Comparison of ENCODE assay signal across 9 cellular contexts in the genomic region with DNA sequence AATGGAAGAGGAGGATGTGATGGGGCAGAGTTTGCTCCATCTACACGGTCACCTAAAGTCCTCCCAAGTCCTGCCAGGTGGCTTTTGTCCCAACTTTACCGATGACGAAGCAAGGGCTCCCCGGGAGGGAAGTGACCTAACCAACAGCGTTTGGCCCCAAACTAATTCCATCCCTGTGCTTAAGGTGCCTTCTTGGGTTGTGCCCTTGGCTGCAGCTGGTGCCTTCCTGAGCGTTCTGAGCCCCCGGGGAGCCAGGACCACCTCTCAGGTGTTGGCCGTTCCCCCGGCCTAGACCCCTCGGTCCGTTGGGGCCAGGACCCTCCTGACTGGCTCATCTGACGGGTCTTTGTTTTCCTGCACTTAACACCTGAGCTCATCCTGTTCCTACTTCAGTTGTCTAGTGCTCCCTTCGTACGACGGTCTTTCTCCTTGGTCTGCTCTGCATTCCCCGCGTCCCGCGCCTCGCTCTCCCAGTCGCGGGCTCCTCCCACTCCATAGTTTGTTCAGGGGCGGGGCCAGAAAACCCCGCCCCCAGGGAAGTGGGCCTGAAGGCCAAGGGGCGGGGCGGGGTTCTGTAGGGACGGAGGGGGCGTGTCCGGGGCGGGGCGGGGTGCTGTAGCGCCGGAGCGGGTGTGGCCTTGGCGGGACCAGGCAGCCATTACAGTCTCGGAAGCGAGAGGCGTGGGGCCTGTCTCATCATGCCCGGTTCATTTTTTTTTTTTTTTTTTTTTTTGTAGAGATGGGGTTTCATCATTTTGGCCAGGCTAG. TPM values are rescaled to one million over a fixed set of nuclear protein-coding genes. Genes with fewer than 3 reads are reported as not detected.
DNase-seq lines count a peak whose midpoint lies in the region; ATAC-seq, FAIRE-seq and TF ChIP-seq lines count a peak whose summit lies in the region.
"Had no signal": no experiment of that assay in that cellular context is flagged by ENCODE, and none has a peak within 500 bp of the region (broad histone marks: within the 10 kb centered on the region; RNA-seq: fewer than 3 reads in every experiment).

No MANE protein-coding gene starts in this region.

- DNase-seq in G401 (ENCODE audit: low spot score) (peak; percentile 65), NCI-H446 treated with DMSO at 0.1 percent for 48 hours (lab: John Stamatoyannopoulos, UW) (peak; percentile 75), coronary artery (ENCODE audit: low spot score) (no peak), HepG2 (ENCODE audit: low spot score) (peak; percentile 81), WERI-Rb-1 (no peak)
- DNase-seq in activated CD4-positive, alpha-beta T cell treated with anti-CD3 and anti-CD28 coated beads, Interleukin-2, amount 10 ng/mL, durations not matched to agents 7 days and 5 days, result peak; percentile 94
- peak; percentile 90 to 96 for DNase-seq in stimulated activated CD4-positive, alpha-beta T cell treated with anti-CD3 and anti-CD28 coated beads, Interleukin-4, amount 100 ng/mL, for 4 hours

- 6% methylated on average over 31 of the region's 39 CpGs for WGBS in HepG2 (ENCODE audit: low lambda C conversion rate)

- no peaks in the 10 kb centered on the region for H3K36me3 ChIP-seq in HepG2 (replicated peaks in 1 of 2; ENCODE audit: control insufficient read depth in 1 of 2, insufficient read depth in 2 of 2, low read length in 2 of 2)
- H3K36me3 ChIP-seq in WERI-Rb-1, result no peaks in the 10 kb centered on the region

- H3K9me3 ChIP-seq in HepG2 (ENCODE audit: low read length) (no peaks in the 10 kb centered on the region), WERI-Rb-1 (ENCODE audit: severe bottlenecking) (no peaks in the 10 kb centered on the region)

- TF ChIP-seq EP300 in HepG2 (IDR thresholded peaks at IDR 0.05; ENCODE audit: low read depth in 2 of 2, low read length in 2 of 2) (no peak), HepG2 (CRISPR knock-in tag; IDR thresholded peaks at IDR 0.05; ENCODE audit: borderline replicate concordance) (no peak)

- intact Hi-C loops in HepG2 (cut with micrococcal nuclease; ENCODE audit: unreplicated experiment), result loop anchor here (2.0 to 5.0 kb wide), 2 partner anchors 32 to 41 kb away; no protein-coding TSS in a partner anchor

- peaks cover 0 to 13% of the 10 kb centered on the region in 2 experiments; a peak in 2 of 5 replicates for H3K27me3 ChIP-seq in HepG2 (ENCODE audit: control insufficient read depth in 1 of 2, insufficient read depth in 2 of 2, low read length in 2 of 2)
- no peaks in the 10 kb centered on the region for H3K27me3 ChIP-seq in WERI-Rb-1 (ENCODE audit: insufficient read depth, low read depth, severe bottlenecking)

- H3K4me3 Mint-ChIP-seq in activated CD4-positive, alpha-beta T cell treated with anti-CD3 and anti-CD28 coated beads, Interleukin-2, amount 10 ng/mL, durations not matched to agents 7 days and 5 days, result peak overlapping the region; percentile 84

- POLR2A ChIA-PET in activated CD4-positive, alpha-beta T cell treated with anti-CD3 and anti-CD28 coated beads, Interleukin-2, amount 10 ng/mL, durations not matched to agents 7 days and 5 days (lab: Charles Lee), result interaction anchor here (0.6 to 1.3 kb wide), 2 partner anchors 25 to 30 kb away, joined by 3 read pairs; no protein-coding TSS in a partner anchor
- POLR2A ChIA-PET in HepG2 (lab: Yijun Ruan, JAX), result interaction anchor here (2.8 to 2.9 kb wide), 2 partner anchors 12 to 50 kb away, joined by 6 to 17 read pairs; no protein-coding TSS in a partner anchor

- peak overlapping the region; percentile 91 for H3K27ac Mint-ChIP-seq in activated CD4-positive, alpha-beta T cell treated with anti-CD3 and anti-CD28 coated beads, Interleukin-2, amount 10 ng/mL, durations not matched to agents 7 days and 5 days

- BruUV-seq in HepG2 (replicated peaks; lab: Mats Ljungman, UMichigan), result no TSS peak

- H3K9ac ChIP-seq in HepG2 (ENCODE audit: insufficient read depth, low read depth, low read length), result 0 out of 2 replicates have a peak overlapping the region, but pooled peaks have one; percentile 23

- H3K4me2 ChIP-seq in HepG2 (ENCODE audit: low read depth, low read length), result peak overlapping the region; percentile 86

- no peaks in the 10 kb centered on the region for H3K36me3 Mint-ChIP-seq in activated CD4-positive, alpha-beta T cell treated with anti-CD3 and anti-CD28 coated beads, Interleukin-2, amount 10 ng/mL, durations not matched to agents 7 days and 5 days (ENCODE audit: low read depth)

- CTCF ChIA-PET in activated CD4-positive, alpha-beta T cell treated with anti-CD3 and anti-CD28 coated beads, Interleukin-2, amount 10 ng/mL, durations not matched to agents 7 days and 5 days (lab: Charles Lee), result interaction anchor here (1.1 to 6.2 kb wide), 7 partner anchors 11 to 41 kb away, joined by 3 to 38 read pairs (median 9); no protein-coding TSS in a partner anchor
- CTCF ChIA-PET in HepG2 (lab: Yijun Ruan, JAX; ENCODE audit: low intra/inter-chr PET ratio, low total read pairs), result interaction anchor here (1.4 kb wide), 1 partner anchor 13 kb away, joined by 4 read pairs; no protein-coding TSS in a partner anchor

- in situ Hi-C loops in G401 (cut with HindIII; ENCODE audit: low sequenced_read_pairs) (no loop called here), HepG2 (cut with HindIII; ENCODE audit: extremely low pct_ligation_motif_present, low pct_unique_long_range_greater_than_20kb) (no loop called here)

- FAIRE-seq in HepG2 (lab: Jason Lieb, UNC), result no peak

- H3K4me3 ChIP-seq in coronary artery (peak overlapping the region; percentile 51), HepG2 (replicated peaks in 1 of 3; ENCODE audit: insufficient read depth in 1 of 3, low read depth in 2 of 3, low read length in 3 of 3) (peak overlapping the region in 2 of 3 experiments; percentile 5 to 62; a peak in 2 of 6 replicates), WERI-Rb-1 (ENCODE audit: low read depth, low read length) (no peak overlapping the region)

- TF ChIP-seq POLR2A in HepG2 (IDR thresholded peaks at IDR 0.05; ENCODE audit: insufficient read depth in 1 of 2, low read depth in 2 of 2, low read length in 2 of 2), result peak in 1 of 2 experiments; percentile 58; a peak in 1 of 4 replicates

- peak; percentile 68 for ATAC-seq in HG02885 (IDR thresholded peaks at IDR 0.05; ENCODE audit: poor library complexity, unreplicated experiment)
- peak; percentile 75 for ATAC-seq in HepG2

- H4K20me1 ChIP-seq in HepG2 (ENCODE audit: insufficient read depth, low read length), result no peaks in the 10 kb centered on the region

- H2AFZ ChIP-seq in HepG2 (ENCODE audit: low read length), result peak overlapping the region; percentile 87

- no peaks in the 10 kb centered on the region for H3K79me2 ChIP-seq in HepG2 (ENCODE audit: insufficient read depth, low read length)

- TF ChIP-seq RAD21 in HepG2 (CRISPR knock-in tag; IDR thresholded peaks at IDR 0.05), result no peak

- H3K4me1 Mint-ChIP-seq in activated CD4-positive, alpha-beta T cell treated with anti-CD3 and anti-CD28 coated beads, Interleukin-2, amount 10 ng/mL, durations not matched to agents 7 days and 5 days, result peaks cover 71% of the 10 kb centered on the region

- no peak for TF ChIP-seq CTCF in coronary artery (IDR thresholded peaks at IDR 0.05)
- no peak for TF ChIP-seq CTCF in HepG2 (CRISPR knock-in tag; IDR thresholded peaks at IDR 0.05)
- no peak for TF ChIP-seq CTCF in WERI-Rb-1 (IDR thresholded peaks at IDR 0.05; ENCODE audit: low read depth, low read length)

- peak overlapping the region in 1 of 2 donors; percentile 28 for H3K27ac ChIP-seq in coronary artery
- no peak overlapping the region for H3K27ac ChIP-seq in HepG2 (ENCODE audit: extremely low read length, insufficient read depth, low read length)
- H3K27ac ChIP-seq in WERI-Rb-1, result no peak overlapping the region

- H3K4me1 ChIP-seq in HepG2 (ENCODE audit: insufficient read depth, low read length), result peaks cover 59% of the 10 kb centered on the region

- H3K9me3 Mint-ChIP-seq in activated CD4-positive, alpha-beta T cell treated with anti-CD3 and anti-CD28 coated beads, Interleukin-2, amount 10 ng/mL, durations not matched to agents 7 days and 5 days, result no peaks in the 10 kb centered on the region

- H3K27me3 Mint-ChIP-seq in activated CD4-positive, alpha-beta T cell treated with anti-CD3 and anti-CD28 coated beads, Interleukin-2, amount 10 ng/mL, durations not matched to agents 7 days and 5 days, result no peaks in the 10 kb centered on the region

RNA-seq across cellular contexts. Expression of a gene that starts 0.8 kb away (rescaled TPM):
- total RNA-seq in G401 (2014; rRNA removed; shearing (Covaris generic)), result 11.2 and 17.3 TPM in 2 replicates
- under 1 TPM; 0.29 to 0.35 TPM for total RNA-seq in activated CD4-positive, alpha-beta T cell treated with anti-CD3 and anti-CD28 coated beads, Interleukin-2, amount 10 ng/mL, durations not matched to agents 7 days and 5 days
- not detected in 2 replicates for total RNA-seq in HepG2 (2016; rRNA removed; fragmentation: Illumina TruSeq; extraction: Trizol)
- total RNA-seq in HepG2 (2016; cell fraction: cytosol; rRNA removed; fragmentation: Illumina TruSeq; extraction: Trizol; ENCODE audit: low read depth), result not detected in 2 replicates
- 0.06 TPM in 1 of 2 replicates, not detected in the other for total RNA-seq in HepG2 (2016; cell fraction: insoluble cytoplasmic fraction; rRNA removed; fragmentation: Illumina TruSeq; extraction: Trizol)
- not detected in 2 replicates for total RNA-seq in HepG2 (2016; cell fraction: membrane; rRNA removed; fragmentation: Illumina TruSeq; extraction: Trizol)
- total RNA-seq in HepG2 (2016; cell fraction: nucleus; rRNA removed; fragmentation: Illumina TruSeq; extraction: Trizol), result 0.16 TPM in 1 of 2 replicates, not detected in the other
- not detected in 2 replicates for polyA plus RNA-seq in HepG2 (2011; rRNA removed)
- polyA plus RNA-seq in HepG2 (2011; cell fraction: cytosol; rRNA removed), result 0.04 TPM in 1 of 2 replicates, not detected in the other
- 0.31 and 0.82 TPM in 2 replicates for polyA plus RNA-seq in HepG2 (2011; cell fraction: nucleus; rRNA removed)
- polyA plus RNA-seq in HepG2 (2012), result 0.11 and 0.17 TPM in 2 replicates
- not detected in 2 replicates for polyA plus RNA-seq in HepG2 (2016; cell fraction: cytosol; fragmentation: Illumina TruSeq; extraction: Trizol; ENCODE audit: low read depth)
- 0.16 TPM in 1 of 2 replicates, not detected in the other for polyA plus RNA-seq in HepG2 (2016; cell fraction: insoluble cytoplasmic fraction; fragmentation: Illumina TruSeq; extraction: Trizol; ENCODE audit: low read depth)
- polyA plus RNA-seq in HepG2 (2016; cell fraction: membrane; fragmentation: Illumina TruSeq; extraction: Trizol; ENCODE audit: low read depth), result not detected in 2 replicates
- not detected in 2 replicates for polyA plus RNA-seq in HepG2 (2016; cell fraction: nucleus; fragmentation: Illumina TruSeq; extraction: Trizol; ENCODE audit: insufficient read depth, low read depth)
- not detected in 2 replicates for polyA minus RNA-seq in HepG2 (2011; rRNA and poly(A)+ RNA removed; ENCODE audit: low replicate concordance)
- polyA minus RNA-seq in HepG2 (2011; cell fraction: cytosol; rRNA and poly(A)+ RNA removed), result not detected in 2 replicates
- not detected in 2 replicates for polyA minus RNA-seq in HepG2 (2011; cell fraction: nucleus; rRNA and poly(A)+ RNA removed)
- total RNA-seq: kidney epithelial cell had no signal

RNA-seq across cellular contexts. Expression of a gene that starts 12.5 kb away (rescaled TPM):
- total RNA-seq in G401 (2014; rRNA removed; shearing (Covaris generic)), result 21.3 and 27.6 TPM in 2 replicates
- not detected for total RNA-seq in activated CD4-positive, alpha-beta T cell treated with anti-CD3 and anti-CD28 coated beads, Interleukin-2, amount 10 ng/mL, durations not matched to agents 7 days and 5 days
- 6.7 and 10.2 TPM in 2 replicates for total RNA-seq in HepG2 (2016; rRNA removed; fragmentation: Illumina TruSeq; extraction: Trizol)
- 5.8 and 5.9 TPM in 2 replicates for total RNA-seq in HepG2 (2016; cell fraction: cytosol; rRNA removed; fragmentation: Illumina TruSeq; extraction: Trizol; ENCODE audit: low read depth)
- total RNA-seq in HepG2 (2016; cell fraction: insoluble cytoplasmic fraction; rRNA removed; fragmentation: Illumina TruSeq; extraction: Trizol), result 6.7 and 10.6 TPM in 2 replicates
- total RNA-seq in HepG2 (2016; cell fraction: membrane; rRNA removed; fragmentation: Illumina TruSeq; extraction: Trizol), result 12.3 and 12.5 TPM in 2 replicates
- 5.2 and 5.8 TPM in 2 replicates for total RNA-seq in HepG2 (2016; cell fraction: nucleus; rRNA removed; fragmentation: Illumina TruSeq; extraction: Trizol)
- polyA plus RNA-seq in HepG2 (2011; rRNA removed), result 5.8 and 6.5 TPM in 2 replicates
- 5.0 and 9.9 TPM in 2 replicates for polyA plus RNA-seq in HepG2 (2011; cell fraction: cytosol; rRNA removed)
- polyA plus RNA-seq in HepG2 (2011; cell fraction: nucleus; rRNA removed), result 22.3 and 26.1 TPM in 2 replicates
- 4.5 and 5.5 TPM in 2 replicates for polyA plus RNA-seq in HepG2 (2012)
- polyA plus RNA-seq in HepG2 (2016; cell fraction: cytosol; fragmentation: Illumina TruSeq; extraction: Trizol; ENCODE audit: low read depth), result 6.1 and 6.3 TPM in 2 replicates
- 7.6 and 8.3 TPM in 2 replicates for polyA plus RNA-seq in HepG2 (2016; cell fraction: insoluble cytoplasmic fraction; fragmentation: Illumina TruSeq; extraction: Trizol; ENCODE audit: low read depth)
- 8.5 and 10.4 TPM in 2 replicates for polyA plus RNA-seq in HepG2 (2016; cell fraction: membrane; fragmentation: Illumina TruSeq; extraction: Trizol; ENCODE audit: low read depth)
- polyA plus RNA-seq in HepG2 (2016; cell fraction: nucleus; fragmentation: Illumina TruSeq; extraction: Trizol; ENCODE audit: insufficient read depth, low read depth), result 13.2 and 13.4 TPM in 2 replicates
- 4.4 and 7.4 TPM in 2 replicates for polyA minus RNA-seq in HepG2 (2011; rRNA and poly(A)+ RNA removed; ENCODE audit: low replicate concordance)
- 2.8 and 3.6 TPM in 2 replicates for polyA minus RNA-seq in HepG2 (2011; cell fraction: cytosol; rRNA and poly(A)+ RNA removed)
- 1.4 and 2.7 TPM in 2 replicates for polyA minus RNA-seq in HepG2 (2011; cell fraction: nucleus; rRNA and poly(A)+ RNA removed)

RNA-seq across cellular contexts. Expression of a gene that starts 34.5 kb away (rescaled TPM):
- total RNA-seq in G401 (2014; rRNA removed; shearing (Covaris generic)), result 17.4 and 22.8 TPM in 2 replicates
- 1,000 to 10,000 TPM; 2,973 to 3,212 TPM for total RNA-seq in activated CD4-positive, alpha-beta T cell treated with anti-CD3 and anti-CD28 coated beads, Interleukin-2, amount 10 ng/mL, durations not matched to agents 7 days and 5 days
- 115 and 127 TPM in 2 replicates for total RNA-seq in HepG2 (2016; rRNA removed; fragmentation: Illumina TruSeq; extraction: Trizol)
- total RNA-seq in HepG2 (2016; cell fraction: cytosol; rRNA removed; fragmentation: Illumina TruSeq; extraction: Trizol; ENCODE audit: low read depth), result 34.9 and 36.3 TPM in 2 replicates
- total RNA-seq in HepG2 (2016; cell fraction: insoluble cytoplasmic fraction; rRNA removed; fragmentation: Illumina TruSeq; extraction: Trizol), result 122 and 128 TPM in 2 replicates
- total RNA-seq in HepG2 (2016; cell fraction: membrane; rRNA removed; fragmentation: Illumina TruSeq; extraction: Trizol), result 38.8 and 44.9 TPM in 2 replicates
- 61.4 and 65.7 TPM in 2 replicates for total RNA-seq in HepG2 (2016; cell fraction: nucleus; rRNA removed; fragmentation: Illumina TruSeq; extraction: Trizol)
- 165 and 258 TPM in 2 replicates for polyA plus RNA-seq in HepG2 (2011; rRNA removed)
- 234 and 307 TPM in 2 replicates for polyA plus RNA-seq in HepG2 (2011; cell fraction: cytosol; rRNA removed)
- polyA plus RNA-seq in HepG2 (2011; cell fraction: nucleus; rRNA removed), result 204 and 358 TPM in 2 replicates
- 293 and 476 TPM in 2 replicates for polyA plus RNA-seq in HepG2 (2012)
- 97.2 and 118 TPM in 2 replicates for polyA plus RNA-seq in HepG2 (2016; cell fraction: cytosol; fragmentation: Illumina TruSeq; extraction: Trizol; ENCODE audit: low read depth)
- polyA plus RNA-seq in HepG2 (2016; cell fraction: insoluble cytoplasmic fraction; fragmentation: Illumina TruSeq; extraction: Trizol; ENCODE audit: low read depth), result 284 and 327 TPM in 2 replicates
- polyA plus RNA-seq in HepG2 (2016; cell fraction: membrane; fragmentation: Illumina TruSeq; extraction: Trizol; ENCODE audit: low read depth), result 84.7 and 107 TPM in 2 replicates
- 211 and 224 TPM in 2 replicates for polyA plus RNA-seq in HepG2 (2016; cell fraction: nucleus; fragmentation: Illumina TruSeq; extraction: Trizol; ENCODE audit: insufficient read depth, low read depth)
- polyA minus RNA-seq in HepG2 (2011; rRNA and poly(A)+ RNA removed; ENCODE audit: low replicate concordance), result 6.3 and 96.8 TPM in 2 replicates
- polyA minus RNA-seq in HepG2 (2011; cell fraction: cytosol; rRNA and poly(A)+ RNA removed), result 73.6 and 109 TPM in 2 replicates
- polyA minus RNA-seq in HepG2 (2011; cell fraction: nucleus; rRNA and poly(A)+ RNA removed), result 73.1 and 123 TPM in 2 replicates

RNA-seq across cellular contexts. Expression of a gene that starts 34.9 kb away (rescaled TPM):
- 0.31 and 0.61 TPM in 2 replicates for total RNA-seq in G401 (2014; rRNA removed; shearing (Covaris generic))
- total RNA-seq in activated CD4-positive, alpha-beta T cell treated with anti-CD3 and anti-CD28 coated beads, Interleukin-2, amount 10 ng/mL, durations not matched to agents 7 days and 5 days, result 10 to 100 TPM in 1 of 2 experiments, 1 to 10 TPM in 1; 9.9 to 11.1 TPM
- total RNA-seq in HepG2 (2016; rRNA removed; fragmentation: Illumina TruSeq; extraction: Trizol), result 0.97 and 1.2 TPM in 2 replicates
- total RNA-seq in HepG2 (2016; cell fraction: cytosol; rRNA removed; fragmentation: Illumina TruSeq; extraction: Trizol; ENCODE audit: low read depth), result 0.51 and 0.71 TPM in 2 replicates
- 0.78 and 0.92 TPM in 2 replicates for total RNA-seq in HepG2 (2016; cell fraction: insoluble cytoplasmic fraction; rRNA removed; fragmentation: Illumina TruSeq; extraction: Trizol)
- 1.7 and 2.6 TPM in 2 replicates for total RNA-seq in HepG2 (2016; cell fraction: membrane; rRNA removed; fragmentation: Illumina TruSeq; extraction: Trizol)
- 0.78 and 1.0 TPM in 2 replicates for total RNA-seq in HepG2 (2016; cell fraction: nucleus; rRNA removed; fragmentation: Illumina TruSeq; extraction: Trizol)
- 0.59 and 0.77 TPM in 2 replicates for polyA plus RNA-seq in HepG2 (2011; rRNA removed)
- 0.38 and 0.42 TPM in 2 replicates for polyA plus RNA-seq in HepG2 (2011; cell fraction: cytosol; rRNA removed)
- 1.5 and 1.7 TPM in 2 replicates for polyA plus RNA-seq in HepG2 (2011; cell fraction: nucleus; rRNA removed)
- 2.8 and 3.3 TPM in 2 replicates for polyA plus RNA-seq in HepG2 (2012)
- 1.4 and 1.9 TPM in 2 replicates for polyA plus RNA-seq in HepG2 (2016; cell fraction: cytosol; fragmentation: Illumina TruSeq; extraction: Trizol; ENCODE audit: low read depth)
- 2.2 and 3.9 TPM in 2 replicates for polyA plus RNA-seq in HepG2 (2016; cell fraction: insoluble cytoplasmic fraction; fragmentation: Illumina TruSeq; extraction: Trizol; ENCODE audit: low read depth)
- polyA plus RNA-seq in HepG2 (2016; cell fraction: membrane; fragmentation: Illumina TruSeq; extraction: Trizol; ENCODE audit: low read depth), result 3.0 and 3.5 TPM in 2 replicates
- polyA plus RNA-seq in HepG2 (2016; cell fraction: nucleus; fragmentation: Illumina TruSeq; extraction: Trizol; ENCODE audit: insufficient read depth, low read depth), result 2.6 and 3.8 TPM in 2 replicates
- 1.5 and 2.3 TPM in 2 replicates for polyA minus RNA-seq in HepG2 (2011; rRNA and poly(A)+ RNA removed; ENCODE audit: low replicate concordance)
- polyA minus RNA-seq in HepG2 (2011; cell fraction: cytosol; rRNA and poly(A)+ RNA removed), result 2.1 and 2.5 TPM in 2 replicates
- polyA minus RNA-seq in HepG2 (2011; cell fraction: nucleus; rRNA and poly(A)+ RNA removed), result 0.26 and 0.50 TPM in 2 replicates

RNA-seq across cellular contexts. Expression of a gene that starts 53.6 kb away (rescaled TPM):
- total RNA-seq in G401 (2014; rRNA removed; shearing (Covaris generic)), result 0.95 and 2.9 TPM in 2 replicates
- total RNA-seq in activated CD4-positive, alpha-beta T cell treated with anti-CD3 and anti-CD28 coated beads, Interleukin-2, amount 10 ng/mL, durations not matched to agents 7 days and 5 days, result 10 to 100 TPM; 18.1 to 19.8 TPM
- 0.04 TPM in 1 of 2 replicates, not detected in the other for total RNA-seq in HepG2 (2016; rRNA removed; fragmentation: Illumina TruSeq; extraction: Trizol)
- 0.18 TPM in 1 of 2 replicates, not detected in the other for total RNA-seq in HepG2 (2016; cell fraction: cytosol; rRNA removed; fragmentation: Illumina TruSeq; extraction: Trizol; ENCODE audit: low read depth)
- total RNA-seq in HepG2 (2016; cell fraction: insoluble cytoplasmic fraction; rRNA removed; fragmentation: Illumina TruSeq; extraction: Trizol), result 0.02 TPM in 1 of 2 replicates, not detected in the other
- total RNA-seq in HepG2 (2016; cell fraction: membrane; rRNA removed; fragmentation: Illumina TruSeq; extraction: Trizol), result 0.15 and 0.17 TPM in 2 replicates
- total RNA-seq in HepG2 (2016; cell fraction: nucleus; rRNA removed; fragmentation: Illumina TruSeq; extraction: Trizol), result not detected in 2 replicates
- 0.07 and 0.08 TPM in 2 replicates for polyA plus RNA-seq in HepG2 (2011; rRNA removed)
- polyA plus RNA-seq in HepG2 (2011; cell fraction: cytosol; rRNA removed), result 0.04 TPM in 1 of 2 replicates, not detected in the other
- polyA plus RNA-seq in HepG2 (2011; cell fraction: nucleus; rRNA removed), result 0.14 and 0.21 TPM in 2 replicates
- polyA plus RNA-seq in HepG2 (2012), result 0.09 and 0.27 TPM in 2 replicates
- polyA plus RNA-seq in HepG2 (2016; cell fraction: cytosol; fragmentation: Illumina TruSeq; extraction: Trizol; ENCODE audit: low read depth), result not detected in 2 replicates
- polyA plus RNA-seq in HepG2 (2016; cell fraction: insoluble cytoplasmic fraction; fragmentation: Illumina TruSeq; extraction: Trizol; ENCODE audit: low read depth), result not detected in 2 replicates
- not detected in 2 replicates for polyA plus RNA-seq in HepG2 (2016; cell fraction: membrane; fragmentation: Illumina TruSeq; extraction: Trizol; ENCODE audit: low read depth)
- not detected in 2 replicates for polyA plus RNA-seq in HepG2 (2016; cell fraction: nucleus; fragmentation: Illumina TruSeq; extraction: Trizol; ENCODE audit: insufficient read depth, low read depth)
- polyA minus RNA-seq in HepG2 (2011; rRNA and poly(A)+ RNA removed; ENCODE audit: low replicate concordance), result 0.12 and 0.19 TPM in 2 replicates
- polyA minus RNA-seq in HepG2 (2011; cell fraction: cytosol; rRNA and poly(A)+ RNA removed), result not detected in 2 replicates
- 0.12 and 0.13 TPM in 2 replicates for polyA minus RNA-seq in HepG2 (2011; cell fraction: nucleus; rRNA and poly(A)+ RNA removed)

Comparison
In these comparisons a context has a peak if more than half of its experiments do, and no peak if none do; other contexts are left out.
1. DNase-seq: peak in G401 (single experiment), NCI-H446 treated with DMSO at 0.1 percent for 48 hours (single experiment), activated CD4-positive, alpha-beta T cell treated with anti-CD3 and anti-CD28 coated beads, Interleukin-2, amount 10 ng/mL, durations not matched to agents 7 days and 5 days (single experiment), HepG2 (single experiment) and stimulated activated CD4-positive, alpha-beta T cell treated with anti-CD3 and anti-CD28 coated beads, Interleukin-4, amount 100 ng/mL, for 4 hours (2 of 2); none in coronary artery (single experiment) and WERI-Rb-1 (single experiment).
2. RNA of a gene that starts 12.5 kb away (total RNA-seq): 21.3 to 27.6 TPM in G401 and 5.2 to 12.5 TPM in HepG2; not detected in activated CD4-positive, alpha-beta T cell treated with anti-CD3 and anti-CD28 coated beads, Interleukin-2, amount 10 ng/mL, durations not matched to agents 7 days and 5 days; every median in the first group is over 4 times any median in the second.
3. RNA of a gene that starts 34.5 kb away (total RNA-seq): 2,973 to 3,212 TPM in activated CD4-positive, alpha-beta T cell treated with anti-CD3 and anti-CD28 coated beads, Interleukin-2, amount 10 ng/mL, durations not matched to agents 7 days and 5 days; 34.9 to 128 TPM in HepG2 and 17.4 to 22.8 TPM in G401; every median in the first group is over 10 times any median in the second.